In the genomic region with DNA sequence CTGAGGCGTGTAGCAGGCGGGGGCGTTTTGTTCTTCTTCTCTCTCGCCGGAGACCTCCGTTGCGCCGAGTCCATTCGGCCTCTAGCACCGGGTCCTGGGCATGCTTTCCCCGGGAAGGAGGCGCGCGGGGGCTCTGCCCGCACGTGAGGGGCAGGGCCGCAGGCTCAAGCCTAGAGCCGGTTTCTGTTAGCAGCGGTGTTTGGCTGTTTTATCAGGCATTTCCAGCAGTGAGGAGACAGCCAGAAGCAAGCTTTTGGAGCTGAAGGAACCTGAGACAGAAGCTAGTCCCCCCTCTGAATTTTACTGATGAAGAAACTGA, we compare ENCODE assay signal across 9 cellular contexts. TPM values are rescaled to one million over a fixed set of nuclear protein-coding genes. Genes with fewer than 3 reads are reported as not detected.
DNase-seq lines count a peak whose midpoint lies in the region; ATAC-seq, FAIRE-seq and TF ChIP-seq lines count a peak whose summit lies in the region.
"Had no signal": no experiment of that assay in that cellular context is flagged by ENCODE, and none has a peak within 500 bp of the region (broad histone marks: within the 10 kb centered on the region; RNA-seq: fewer than 3 reads in every experiment).

No MANE protein-coding gene starts in this region.

- DNase-seq in GM12865 (ENCODE audit: low read depth) = no peak
- DNase-seq in SK-N-DZ (ENCODE audit: low spot score) = peak; percentile 18
- DNase-seq in foreskin keratinocyte = no peak
- DNase-seq in sciatic nerve (ENCODE audit: low spot score) = no peak
- no peak for DNase-seq in AML-193 (lab: John Stamatoyannopoulos, UW)
- no peak for DNase-seq in NCI-H1417 treated with DMSO at 0.1 percent for 48 hours (lab: John Stamatoyannopoulos, UW)
- DNase-seq in RCC 7860 (ENCODE audit: low spot score) = no peak
- no peak for DNase-seq in dermis blood vessel endothelial cell

- TF ChIP-seq CTCF in GM12865 (IDR thresholded peaks at IDR 0.05; ENCODE audit: insufficient read depth, low read depth, low read length, missing control alignments) (no peak), foreskin keratinocyte (conservative IDR thresholded peaks at IDR 0.05) (no peak)

- peaks cover 15% of the 10 kb centered on the region for H3K4me1 ChIP-seq in foreskin keratinocyte

- ATAC-seq in foreskin keratinocyte (no peak), sciatic nerve (peak; percentile 50)

- FAIRE-seq in RCC 7860 (lab: Jason Lieb, UNC) = no peak
- FAIRE-seq: endometrium had no signal

- intact Hi-C loops in sciatic nerve (cut with DNase I) = no loop called here

- peak overlapping the region; percentile 18 for H3K27ac ChIP-seq in foreskin keratinocyte

- H3K4me3 ChIP-seq in GM12865 (ENCODE audit: low read depth, low read length) = peak overlapping the region; percentile 58

- no peaks in the 10 kb centered on the region for H3K27me3 ChIP-seq in foreskin keratinocyte

RNA-seq across cellular contexts. Expression of gene PSEN2, which starts 0.6 kb away (rescaled TPM):
- 11.5 and 13.5 TPM in 2 replicates for polyA plus RNA-seq in SK-N-DZ (2014; cell fraction: cytosol; rRNA removed)
- polyA plus RNA-seq in SK-N-DZ (2014; cell fraction: nucleus; rRNA removed) = 20.4 and 21.9 TPM in 2 replicates
- total RNA-seq in foreskin keratinocyte = 10.2 and 16.5 TPM in 2 replicates
- polyA plus RNA-seq in foreskin keratinocyte = 8.0 and 11.9 TPM in 2 replicates
- total RNA-seq in sciatic nerve = 12.5 TPM
- total RNA-seq in dermis blood vessel endothelial cell = 45.8 and 53.9 TPM in 2 replicates
